Comparison of ENCODE assay signal across 8 cellular contexts in the genomic region with DNA sequence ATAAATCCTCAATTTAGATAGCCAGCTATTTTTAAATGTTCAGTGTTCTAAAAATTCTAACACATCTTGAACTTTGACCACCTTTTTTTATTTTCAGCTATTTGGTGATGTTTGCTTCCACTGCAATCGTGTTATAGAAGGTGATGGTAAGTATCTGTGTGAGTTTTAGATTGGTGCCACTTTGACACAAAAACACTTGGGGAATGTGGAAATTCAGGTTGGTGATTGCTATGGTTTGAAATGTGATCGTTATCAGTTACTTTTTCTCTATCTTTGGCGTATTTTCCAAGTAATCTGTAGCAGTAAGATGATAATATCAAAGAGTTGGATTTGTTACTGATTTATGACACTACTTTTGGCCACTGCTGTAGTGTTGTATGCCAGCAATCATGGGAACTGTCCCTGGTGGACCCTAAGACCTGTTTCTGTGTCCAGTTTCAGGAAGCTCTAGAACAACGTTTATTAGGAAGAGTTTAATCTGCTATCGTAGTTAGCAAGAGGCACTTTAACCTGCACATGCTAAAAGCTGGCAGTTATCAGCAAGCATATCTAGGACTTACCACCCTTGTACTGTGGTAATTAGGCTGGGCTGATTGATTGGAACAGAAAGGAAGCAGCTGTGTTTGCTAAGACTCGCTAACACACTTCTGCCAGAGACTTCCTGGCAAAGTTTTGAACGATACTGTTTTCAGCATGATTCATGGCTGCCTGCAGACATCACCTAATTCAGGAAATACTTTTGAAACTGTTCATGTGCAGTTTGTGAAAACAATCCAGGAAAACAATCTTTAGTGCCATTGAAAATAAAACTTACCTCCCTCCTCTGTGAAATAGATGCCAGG. TPM values are rescaled to one million over a fixed set of nuclear protein-coding genes. Genes with fewer than 3 reads are reported as not detected.
DNase-seq lines count a peak whose midpoint lies in the region; ATAC-seq, FAIRE-seq and TF ChIP-seq lines count a peak whose summit lies in the region.
"Not testable (repeated sequence)": the region's sequence is repeated elsewhere in the genome, so short reads cannot be mapped to it uniquely, and the experiment has no call there.
"Had no signal": no experiment of that assay in that cellular context is flagged by ENCODE, and none has a peak within 500 bp of the region (broad histone marks: within the 10 kb centered on the region; RNA-seq: fewer than 3 reads in every experiment).

No MANE protein-coding gene starts in this region.

- not testable (repeated sequence) for TF ChIP-seq CTCF in DND-41 (IDR thresholded peaks at IDR 0.05; ENCODE audit: borderline replicate concordance, extremely low read depth, low read length, poor library complexity, severe bottlenecking); Panc1 (IDR thresholded peaks at IDR 0.05); endothelial cell of umbilical vein (IDR thresholded peaks at IDR 0.05; ENCODE audit: extremely low read depth in 1 of 2, insufficient read depth in 1 of 2, low read depth in 1 of 2, low read length in 2 of 2); heart left ventricle (IDR thresholded peaks at IDR 0.05); lung (IDR thresholded peaks at IDR 0.05; ENCODE audit: control extremely low read depth, extremely low read depth); gastrocnemius medialis (IDR thresholded peaks at IDR 0.05 in 4 of 5, conservative IDR thresholded peaks at IDR 0.05 in 1 of 5)

- in situ Hi-C loops in Panc1 (cut with HindIII; ENCODE audit: low pct_unique_long_range_greater_than_20kb, low sequenced_read_pairs); gastrocnemius medialis (cut with MboI; ENCODE audit: low sequenced_read_pairs in 4 of 4): not testable (repeated sequence)

- H3K4me1 ChIP-seq in DND-41 (ENCODE audit: insufficient read depth, low read length); Panc1 (ENCODE audit: control insufficient read depth, insufficient read depth, low read length); endothelial cell of umbilical vein (ENCODE audit: control insufficient read depth, extremely low read depth, insufficient read depth, low read length); heart left ventricle; lung (ENCODE audit: control insufficient read depth in 2 of 2, insufficient read depth in 2 of 2, low read length in 2 of 2); gastrocnemius medialis: not testable (repeated sequence)

- H3K9me1 ChIP-seq in endothelial cell of umbilical vein (replicated peaks; ENCODE audit: control insufficient read depth, extremely low read depth, insufficient read depth, low read length), result not testable (repeated sequence)

- not testable (repeated sequence) for H3K4me2 ChIP-seq in DND-41 (ENCODE audit: insufficient read depth, low read length); endothelial cell of umbilical vein (ENCODE audit: insufficient read depth, low read length)

- ATAC-seq in DND-41 (ENCODE audit: insufficient read depth, low read depth) (peak; percentile 98), Panc1 (peak; percentile 90), heart left ventricle (peak in 3 of 4 donors; percentile 79 to 89 (median 87)), left colon (peak; percentile 93), lung (ENCODE audit: insufficient read depth, low FRiP score) (peak; percentile 80), gastrocnemius medialis (peak; percentile 85 to 96)

- not testable (repeated sequence) for BruUV-seq in Panc1 (replicated peaks; lab: Mats Ljungman, UMichigan); endothelial cell of umbilical vein (replicated peaks; lab: Mats Ljungman, UMichigan)

- not testable (repeated sequence) for H3K27me3 ChIP-seq in DND-41 (ENCODE audit: insufficient read depth, low read length, poor library complexity); Panc1 (ENCODE audit: control insufficient read depth, insufficient read depth, low read length); endothelial cell of umbilical vein (ENCODE audit: control insufficient read depth in 2 of 2, insufficient read depth in 2 of 2, low read length in 2 of 2); heart left ventricle; lung (ENCODE audit: control insufficient read depth, insufficient read depth); gastrocnemius medialis

- FAIRE-seq in endothelial cell of umbilical vein (lab: Jason Lieb, UNC), result peak; percentile 78

- TF ChIP-seq POLR2A in endothelial cell of umbilical vein (IDR thresholded peaks at IDR 0.05; ENCODE audit: low read depth, low read length); heart left ventricle (IDR thresholded peaks at IDR 0.05); gastrocnemius medialis (IDR thresholded peaks at IDR 0.05): not testable (repeated sequence)

- intact Hi-C loops in Panc1 (cut with micrococcal nuclease; ENCODE audit: unreplicated experiment); endothelial cell of umbilical vein (cut with micrococcal nuclease); heart left ventricle (cut with DNase I); left colon (cut with DNase I, micrococcal nuclease); gastrocnemius medialis (cut with DNase I; ENCODE audit: low total_unique reads): not testable (repeated sequence)

- not testable (repeated sequence) for H3K36me3 ChIP-seq in DND-41 (ENCODE audit: insufficient read depth, low read length); Panc1 (ENCODE audit: control insufficient read depth, insufficient read depth, low read length); endothelial cell of umbilical vein (ENCODE audit: control insufficient read depth in 2 of 2, extremely low read depth in 1 of 2, insufficient read depth in 2 of 2, low read length in 2 of 2); heart left ventricle; lung (ENCODE audit: control insufficient read depth in 2 of 2, insufficient read depth in 2 of 2, low read length in 2 of 2); gastrocnemius medialis

- H3K79me2 ChIP-seq in DND-41 (ENCODE audit: insufficient read depth, low read length); endothelial cell of umbilical vein (ENCODE audit: control insufficient read depth, insufficient read depth, low read length): not testable (repeated sequence)

- WGBS in heart left ventricle, 4 donors, result no CpG with 5 or more reads among the region's 7 CpGs
- whole genome bisulfite sequencing in lung, 2 donors, result no CpG with 5 or more reads among the region's 7 CpGs

- POLR2A ChIA-PET in Panc1 (lab: Charles Lee); endothelial cell of umbilical vein (lab: Charles Lee): not testable (repeated sequence)

- DNase-seq in DND-41; Panc1 (ENCODE audit: low read depth, low spot score); endothelial cell of umbilical vein (ENCODE audit: low read depth, low spot score); heart left ventricle; left colon; lung (ENCODE audit: low spot score); gastrocnemius medialis: not testable (repeated sequence)

- H3K9ac ChIP-seq in DND-41 (ENCODE audit: low read depth, low read length); endothelial cell of umbilical vein (replicated peaks; ENCODE audit: extremely low read depth, insufficient read depth, low read length): not testable (repeated sequence)

- H3K4me3 ChIP-seq in DND-41 (ENCODE audit: low read depth in 1 of 2, low read length in 2 of 2); Panc1 (ENCODE audit: low read depth in 2 of 2, low read length in 2 of 2); endothelial cell of umbilical vein (replicated peaks in 1 of 3; ENCODE audit: insufficient read depth in 1 of 3, low read depth in 1 of 3, low read length in 3 of 3); heart left ventricle; lung; gastrocnemius medialis: not testable (repeated sequence)

- CTCF ChIA-PET in Panc1 (lab: Charles Lee); endothelial cell of umbilical vein (lab: Charles Lee): not testable (repeated sequence)

- H3K9me3 ChIP-seq in DND-41 (ENCODE audit: insufficient read depth, low read length, severe bottlenecking); Panc1 (ENCODE audit: control insufficient read depth, insufficient read depth, low read depth, low read length); endothelial cell of umbilical vein (replicated peaks; ENCODE audit: control insufficient read depth, insufficient read depth, low read length); heart left ventricle; lung (ENCODE audit: control insufficient read depth in 2 of 2, insufficient read depth in 1 of 2, low read length in 1 of 2); gastrocnemius medialis: not testable (repeated sequence)

- not testable (repeated sequence) for H3K27ac ChIP-seq in DND-41 (ENCODE audit: low read length); Panc1 (ENCODE audit: low read length); endothelial cell of umbilical vein (ENCODE audit: insufficient read depth, low read depth, low read length); heart left ventricle; lung (ENCODE audit: low read depth in 1 of 2, low read length in 1 of 2); gastrocnemius medialis

- H4K20me1 ChIP-seq in DND-41 (ENCODE audit: insufficient read depth, low read length); endothelial cell of umbilical vein (replicated peaks; ENCODE audit: control insufficient read depth, extremely low read depth, insufficient read depth, low read length): not testable (repeated sequence)

- dilution Hi-C loops in endothelial cell of umbilical vein (cut with MboI; ENCODE audit: extremely low pct_ligation_motif_present, low sequenced_read_pairs), result not testable (repeated sequence)

- H2AFZ ChIP-seq in DND-41 (ENCODE audit: low read depth, low read length); endothelial cell of umbilical vein (ENCODE audit: low read depth, low read length): not testable (repeated sequence)

RNA-seq across cellular contexts. Expression of gene LIMS3, which starts 23.3 kb away (rescaled TPM):
- total RNA-seq in Panc1 (2021; ENCODE audit: unreplicated experiment) (2.6 TPM), endothelial cell of umbilical vein (9.4 and 17.8 TPM in 2 replicates), heart left ventricle (1 to 10 TPM; 2.3 to 8.2 (median 3.9) TPM), left colon (1 to 10 TPM; 1.3 to 1.9 TPM), lung (1 to 10 TPM; 1.2 to 3.3 TPM), gastrocnemius medialis (10 to 100 TPM; 11.0 to 23.0 (median 16.9) TPM)
- 4.1 TPM for polyA plus RNA-seq in Panc1 (2012; ENCODE audit: insufficient read length)
- polyA plus RNA-seq in endothelial cell of umbilical vein (12.3 and 13.5 TPM in 2 replicates), heart left ventricle (1 to 10 TPM in 1 of 2 donors, under 1 TPM in 1; 0.61 to 2.7 TPM), lung (1 to 10 TPM in 1 of 2 donors, under 1 TPM in 1; 0.55 to 1.0 TPM)
- 6.9 and 9.8 TPM in 2 replicates for polyA plus RNA-seq in endothelial cell of umbilical vein (2011; cell fraction: cytosol; rRNA removed)
- 79.1 and 94.6 TPM in 2 replicates for polyA plus RNA-seq in endothelial cell of umbilical vein (2011; cell fraction: nucleus; rRNA removed)
- polyA plus RNA-seq in endothelial cell of umbilical vein (2012), result 12.2 and 16.0 TPM in 2 replicates
- 48.5 and 75.3 TPM in 2 replicates for polyA minus RNA-seq in endothelial cell of umbilical vein
- not detected for polyA minus RNA-seq in endothelial cell of umbilical vein (2011; cell fraction: cytosol; rRNA and poly(A)+ RNA removed)
- polyA minus RNA-seq in endothelial cell of umbilical vein (2011; cell fraction: nucleus; rRNA and poly(A)+ RNA removed), result 49.9 and 69.4 TPM in 2 replicates
- total RNA-seq: Calu3 had no signal
